1 cellular context compared by ENCODE assay signal in genomic region chr17:27282054-27282501, GRCh38.
TF ChIP-seq lines count a peak whose summit lies in the region.

No MANE protein-coding gene starts in this region.

TF ChIP-seq in K562, 482 proteins besides CTCF, POLR2A, EP300 and RAD21 (continued from another document):
- TF ChIP-seq, protein P1, sequence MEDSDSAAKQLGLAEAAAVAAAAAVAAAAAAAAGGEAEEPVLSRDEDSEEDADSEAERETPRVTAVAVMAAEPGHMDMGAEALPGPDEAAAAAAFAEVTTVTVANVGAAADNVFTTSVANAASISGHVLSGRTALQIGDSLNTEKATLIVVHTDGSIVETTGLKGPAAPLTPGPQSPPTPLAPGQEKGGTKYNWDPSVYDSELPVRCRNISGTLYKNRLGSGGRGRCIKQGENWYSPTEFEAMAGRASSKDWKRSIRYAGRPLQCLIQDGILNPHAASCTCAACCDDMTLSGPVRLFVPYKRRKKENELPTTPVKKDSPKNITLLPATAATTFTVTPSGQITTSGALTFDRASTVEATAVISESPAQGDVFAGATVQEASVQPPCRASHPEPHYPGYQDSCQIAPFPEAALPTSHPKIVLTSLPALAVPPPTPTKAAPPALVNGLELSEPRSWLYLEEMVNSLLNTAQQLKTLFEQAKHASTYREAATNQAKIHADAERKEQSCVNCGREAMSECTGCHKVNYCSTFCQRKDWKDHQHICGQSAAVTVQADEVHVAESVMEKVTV (CRISPR knock-in tag; IDR thresholded peaks at IDR 0.05), result no peak
- TF ChIP-seq ESRRA (IDR thresholded peaks at IDR 0.05; ENCODE audit: borderline replicate concordance, low read depth) (peak; percentile 82), TRIM24 (IDR thresholded peaks at IDR 0.05) (no peak), ZBTB34 (CRISPR knock-in tag; IDR thresholded peaks at IDR 0.05) (no peak), OTX1 (CRISPR knock-in tag; IDR thresholded peaks at IDR 0.05) (no peak), CEBPB (tag; IDR thresholded peaks at IDR 0.05) (peak; percentile 84; the same call in 1 of the 2 replicates), ZNF217 (CRISPR knock-in tag; IDR thresholded peaks at IDR 0.05) (no peak), TAF9B (IDR thresholded peaks at IDR 0.05; ENCODE audit: partially characterized antibody) (no peak), ZNF583 (CRISPR knock-in tag; IDR thresholded peaks at IDR 0.05) (no peak), PTBP1 (IDR thresholded peaks at IDR 0.05; ENCODE audit: low read depth, low read length) (no peak)
- TF ChIP-seq, protein P2, sequence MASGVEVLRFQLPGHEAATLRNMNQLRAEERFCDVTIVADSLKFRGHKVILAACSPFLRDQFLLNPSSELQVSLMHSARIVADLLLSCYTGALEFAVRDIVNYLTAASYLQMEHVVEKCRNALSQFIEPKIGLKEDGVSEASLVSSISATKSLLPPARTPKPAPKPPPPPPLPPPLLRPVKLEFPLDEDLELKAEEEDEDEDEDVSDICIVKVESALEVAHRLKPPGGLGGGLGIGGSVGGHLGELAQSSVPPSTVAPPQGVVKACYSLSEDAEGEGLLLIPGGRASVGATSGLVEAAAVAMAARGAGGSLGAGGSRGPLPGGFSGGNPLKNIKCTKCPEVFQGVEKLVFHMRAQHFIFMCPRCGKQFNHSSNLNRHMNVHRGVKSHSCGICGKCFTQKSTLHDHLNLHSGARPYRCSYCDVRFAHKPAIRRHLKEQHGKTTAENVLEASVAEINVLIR (CRISPR knock-in tag; IDR thresholded peaks at IDR 0.05), result no peak
